Comparison of ENCODE assay signal across 12 cellular contexts in genomic region chr10:35219292-35219691, GRCh38.
A peak's percentile ranks its signal among the peaks of the same experiment; 100 is the strongest.
DNase-seq lines count a peak whose midpoint lies in the region; ATAC-seq and TF ChIP-seq lines count a peak whose summit lies in the region.
"Had no signal": no experiment of that assay in that cellular context is flagged by ENCODE, and none has a peak within 500 bp of the region (broad histone marks: within the 10 kb centered on the region; RNA-seq: fewer than 3 reads in every experiment).

No MANE protein-coding gene starts in this region.

- H3K27me3 ChIP-seq in cardiac muscle cell = no peaks in the 10 kb centered on the region
- no peaks in the 10 kb centered on the region for H3K27me3 ChIP-seq in neural cell (ENCODE audit: insufficient read depth, low read depth, low read length)

- H3K36me3 Mint-ChIP-seq in T-helper 17 cell (ENCODE audit: low read depth) = no peaks in the 10 kb centered on the region
- peaks cover 4% of the 10 kb centered on the region for H3K36me3 Mint-ChIP-seq in activated T-helper 2 cell treated with anti-CD3 and anti-CD28 coated beads, Interferon-gamma antibody, Interleukin-2, Interleukin-4, amounts not matched to agents 10 μg/mL and 5 μg/mL and 100 μg/mL, durations not matched to agents 14 hours and 24 hours and 36 hours (ENCODE audit: low read depth)

- DNase-seq in cardiac muscle cell (ENCODE audit: low read depth in 1 of 2, low spot score in 1 of 2) (no peak), left ventricle myocardium superior (no peak), T-helper 17 cell (no peak), medulla oblongata (ENCODE audit: extremely low spot score) (no peak), NCI-H1930 (lab: John Stamatoyannopoulos, UW) (no peak)
- DNase-seq in activated T-helper 2 cell treated with anti-CD3 and anti-CD28 coated beads, Interferon-gamma antibody, Interleukin-2, Interleukin-4, amounts not matched to agents 10 μg/mL and 5 μg/mL and 100 μg/mL, durations not matched to agents 14 hours and 24 hours and 36 hours (ENCODE audit: low spot score) = no peak
- DNase-seq: activated gamma-delta T cell treated with Interleukin-2 at 50 U/mL for 16 hours, left colon, NCI-H526 had no signal

- H3K9me3 ChIP-seq in cardiac muscle cell (ENCODE audit: low read depth) (no peaks in the 10 kb centered on the region), T-helper 17 cell (ENCODE audit: control insufficient read depth, low read length, poor library complexity, severe bottlenecking) (no peaks in the 10 kb centered on the region), neural cell (ENCODE audit: low read length) (no peaks in the 10 kb centered on the region)

- no peak overlapping the region for H3K4me3 Mint-ChIP-seq in T-helper 17 cell
- peak overlapping the region; percentile 1 for H3K4me3 Mint-ChIP-seq in activated T-helper 2 cell treated with anti-CD3 and anti-CD28 coated beads, Interferon-gamma antibody, Interleukin-2, Interleukin-4, amounts not matched to agents 10 μg/mL and 5 μg/mL and 100 μg/mL, durations not matched to agents 14 hours and 24 hours and 36 hours (ENCODE audit: low read depth)

- no peak for TF ChIP-seq RAD21 in neural cell (conservative IDR thresholded peaks at IDR 0.05)

- peak; percentile 14 for TF ChIP-seq EP300 in neural cell (conservative IDR thresholded peaks at IDR 0.05; ENCODE audit: poor library complexity, severe bottlenecking)

- H3K9me3 Mint-ChIP-seq in activated T-helper 2 cell treated with anti-CD3 and anti-CD28 coated beads, Interferon-gamma antibody, Interleukin-2, Interleukin-4, amounts not matched to agents 10 μg/mL and 5 μg/mL and 100 μg/mL, durations not matched to agents 14 hours and 24 hours and 36 hours = no peaks in the 10 kb centered on the region
- H3K9me3 Mint-ChIP-seq: nephron had no signal

- no peak for TF ChIP-seq CTCF in cardiac muscle cell (IDR thresholded peaks at IDR 0.05; ENCODE audit: low read depth, low read length)
- no peak for TF ChIP-seq CTCF in neural cell (IDR thresholded peaks at IDR 0.05; ENCODE audit: poor library complexity, severe bottlenecking)

- no peak for ATAC-seq in left ventricle myocardium superior
- no peak for ATAC-seq in T-helper 17 cell
- ATAC-seq in GM21528 (IDR thresholded peaks at IDR 0.05; ENCODE audit: low FRiP score, unreplicated experiment) = no peak

- intact Hi-C loops in left ventricle myocardium superior (cut with micrococcal nuclease) = loop anchor here (2.0 kb wide), 1 partner anchor 98 kb away; no protein-coding TSS in a partner anchor
- intact Hi-C loops in activated T-helper 2 cell treated with anti-CD3 and anti-CD28 coated beads, Interferon-gamma antibody, Interleukin-2, Interleukin-4, amounts not matched to agents 10 μg/mL and 5 μg/mL and 100 μg/mL, durations not matched to agents 14 hours and 24 hours and 36 hours (cut with micrococcal nuclease) = loop anchor here (1.0 to 2.0 kb wide), 4 partner anchors 70 to 224 kb away; no protein-coding TSS in a partner anchor

- peaks cover 45% of the 10 kb centered on the region for H3K4me1 ChIP-seq in cardiac muscle cell (ENCODE audit: low read depth)

- H3F3A ChIP-seq in neural cell (ENCODE audit: insufficient read depth, low read length, poor library complexity, severe bottlenecking) = no peaks in the 10 kb centered on the region

- peaks cover 12% of the 10 kb centered on the region for H3K4me1 Mint-ChIP-seq in T-helper 17 cell
- peaks cover 56% of the 10 kb centered on the region for H3K4me1 Mint-ChIP-seq in activated T-helper 2 cell treated with anti-CD3 and anti-CD28 coated beads, Interferon-gamma antibody, Interleukin-2, Interleukin-4, amounts not matched to agents 10 μg/mL and 5 μg/mL and 100 μg/mL, durations not matched to agents 14 hours and 24 hours and 36 hours (ENCODE audit: low read depth)

- H3K27me3 Mint-ChIP-seq in T-helper 17 cell = peaks cover 10% of the 10 kb centered on the region
- no peaks in the 10 kb centered on the region for H3K27me3 Mint-ChIP-seq in activated T-helper 2 cell treated with anti-CD3 and anti-CD28 coated beads, Interferon-gamma antibody, Interleukin-2, Interleukin-4, amounts not matched to agents 10 μg/mL and 5 μg/mL and 100 μg/mL, durations not matched to agents 14 hours and 24 hours and 36 hours (ENCODE audit: low read depth)

- no peaks in the 10 kb centered on the region for H3K79me2 ChIP-seq in neural cell (replicated peaks; ENCODE audit: insufficient read depth, low read length)

- H3K9ac ChIP-seq in neural cell (ENCODE audit: low read length) = no peak overlapping the region

- H3K4me3 ChIP-seq in cardiac muscle cell (no peak overlapping the region), neural cell (ENCODE audit: low read length) (no peak overlapping the region)

- H3K27ac Mint-ChIP-seq in T-helper 17 cell = peak overlapping the region; percentile 87
- H3K27ac Mint-ChIP-seq in activated T-helper 2 cell treated with anti-CD3 and anti-CD28 coated beads, Interferon-gamma antibody, Interleukin-2, Interleukin-4, amounts not matched to agents 10 μg/mL and 5 μg/mL and 100 μg/mL, durations not matched to agents 14 hours and 24 hours and 36 hours = peak overlapping the region; percentile 97

- H2AFZ ChIP-seq in neural cell (ENCODE audit: low read depth, low read length) = no peak overlapping the region

- H3K36me3 ChIP-seq in cardiac muscle cell (no peaks in the 10 kb centered on the region), neural cell (ENCODE audit: insufficient read depth, low read length) (no peaks in the 10 kb centered on the region)

- H3K9me2 ChIP-seq in neural cell (ENCODE audit: insufficient read depth, low read length) = no peaks in the 10 kb centered on the region

- no peaks in the 10 kb centered on the region for H4K20me1 ChIP-seq in neural cell (ENCODE audit: insufficient read depth)

- H3K4me2 ChIP-seq in neural cell (ENCODE audit: low read length) = no peak overlapping the region

- H3K27ac ChIP-seq in cardiac muscle cell = peak overlapping the region; percentile 88
- H3K27ac ChIP-seq in neural cell (ENCODE audit: low read length) = no peak overlapping the region

TF ChIP-seq in neural cell, 6 proteins besides CTCF, POLR2A, EP300 and RAD21:
- no peak for TF ChIP-seq REST (IDR thresholded peaks at IDR 0.05; ENCODE audit: borderline replicate concordance)
- TF ChIP-seq SMC3 (conservative IDR thresholded peaks at IDR 0.05; ENCODE audit: poor library complexity) = no peak
- no peak for TF ChIP-seq MXI1 (conservative IDR thresholded peaks at IDR 0.05; ENCODE audit: poor library complexity, severe bottlenecking)
- TF ChIP-seq EZH2 (IDR thresholded peaks at IDR 0.05; ENCODE audit: borderline replicate concordance, insufficient read depth, low read length, poor library complexity, severe bottlenecking) = no peak
- TF ChIP-seq POLR2AphosphoS5 (IDR thresholded peaks at IDR 0.05) = peak; percentile 12
- TF ChIP-seq TAF1 (IDR thresholded peaks at IDR 0.05; ENCODE audit: low read depth) = no peak
